Comparison of ENCODE assay signal across 29 cellular contexts in genomic region chr4:58981828-58982227, GRCh38.
"Had no signal": no experiment of that assay in that cellular context is flagged by ENCODE, and none has a peak within 500 bp of the region (broad histone marks: within the 10 kb centered on the region; RNA-seq: fewer than 3 reads in every experiment).

No MANE protein-coding gene starts in this region.

- DNase-seq: stimulated activated CD4-positive, alpha-beta T cell treated with anti-CD3 and anti-CD28 coated beads, Interleukin-2, amount 100 ng/mL, for 48 hours; stimulated activated CD4-positive, alpha-beta T cell treated with anti-CD3 and anti-CD28 coated beads, Interleukin-4, amount 100 ng/mL, for 1 hour; stimulated activated CD4-positive, alpha-beta T cell treated with anti-CD3 and anti-CD28 coated beads, Interleukin-4, amount 100 ng/mL, for 24 hours; stimulated activated CD4-positive, alpha-beta T cell treated with anti-CD3 and anti-CD28 coated beads, Interleukin-4, amount 100 ng/mL, for 4 hours; stimulated activated CD8-positive, alpha-beta memory T cell treated with anti-CD3 and anti-CD28 coated beads, Interleukin-4, amount 100 ng/mL, for 48 hours; stimulated activated naive B cell treated with anti-CD40 and anti-IgM and Interleukin-4, amounts not matched to agents 10 μg/mL and 1 μg/mL and 100 μg/mL, for 72 hours; stimulated activated naive CD4-positive, alpha-beta T cell; stimulated activated naive CD4-positive, alpha-beta T cell treated with Interleukin-2 at 50 U/mL for 16 hours; stimulated activated naive CD8-positive, alpha-beta T cell treated with anti-CD3 and anti-CD28 coated beads, Interleukin-15, amount 100 ng/mL, for 72 hours; stimulated activated naive CD8-positive, alpha-beta T cell treated with anti-CD3 and anti-CD28 coated beads, Interleukin-15, Interleukin-2, amounts not matched to agents 100 U/mL and 50 U/mL, for 24 hours; stomach; substantia nigra; testis; thyroid gland; tibial artery; transverse colon; trophoblast cell; upper lobe of left lung; upper lobe of right lung; uterus had no signal

- H3K4me1 Mint-ChIP-seq: stimulated activated effector memory CD8-positive, alpha-beta T cell treated with anti-CD3 and anti-CD28 coated beads, Interleukin-12 subunit alpha, Interleukin-12 subunit beta, amount 100 ng/mL, for 72 hours; stimulated activated memory B cell treated with anti-CD40 and anti-IgM and Interleukin-4, amounts not matched to agents 10 μg/mL and 1 μg/mL and 100 μg/mL, for 72 hours; stimulated activated naive B cell treated with anti-CD40 and anti-IgM and Interleukin-4, amounts not matched to agents 10 μg/mL and 1 μg/mL and 100 μg/mL, for 72 hours; stimulated activated naive CD8-positive, alpha-beta T cell treated with anti-CD3 and anti-CD28 coated beads, Interleukin-15, amount 100 ng/mL, for 72 hours had no signal

- H3K36me3 Mint-ChIP-seq: stimulated activated effector memory CD8-positive, alpha-beta T cell treated with anti-CD3 and anti-CD28 coated beads, Interleukin-12 subunit alpha, Interleukin-12 subunit beta, amount 100 ng/mL, for 72 hours; stimulated activated memory B cell treated with anti-CD40 and anti-IgM and Interleukin-4, amounts not matched to agents 10 μg/mL and 1 μg/mL and 100 μg/mL, for 72 hours; stimulated activated naive B cell treated with anti-CD40 and anti-IgM and Interleukin-4, amounts not matched to agents 10 μg/mL and 1 μg/mL and 100 μg/mL, for 72 hours; type B pancreatic cell had no signal

- H3K27ac Mint-ChIP-seq: stimulated activated effector memory CD8-positive, alpha-beta T cell treated with anti-CD3 and anti-CD28 coated beads, Interleukin-12 subunit alpha, Interleukin-12 subunit beta, amount 100 ng/mL, for 72 hours; stimulated activated memory B cell treated with anti-CD40 and anti-IgM and Interleukin-4, amounts not matched to agents 10 μg/mL and 1 μg/mL and 100 μg/mL, for 72 hours; stimulated activated naive B cell treated with anti-CD40 and anti-IgM and Interleukin-4, amounts not matched to agents 10 μg/mL and 1 μg/mL and 100 μg/mL, for 72 hours; stimulated activated naive CD8-positive, alpha-beta T cell treated with anti-CD3 and anti-CD28 coated beads, Interleukin-15, amount 100 ng/mL, for 72 hours; stimulated activated naive CD8-positive, alpha-beta T cell treated with anti-CD3 and anti-CD28 coated beads, Interleukin-15, Interleukin-2, amounts not matched to agents 100 ng/mL and 50 ng/mL, for 24 hours; type B pancreatic cell had no signal

- H3K4me1 ChIP-seq: stomach, suprapubic skin, testis, thyroid gland, tibial artery, tibial nerve, transverse colon, upper lobe of left lung, upper lobe of right lung, uterus, vagina had no signal

- H3K9me3 ChIP-seq: stomach, suprapubic skin, testis, thoracic aorta, thyroid gland, tibial artery, tibial nerve, transverse colon, upper lobe of left lung, upper lobe of right lung, uterus, vagina had no signal

- ATAC-seq: stimulated activated effector memory CD8-positive, alpha-beta T cell treated with anti-CD3 and anti-CD28 coated beads, Interleukin-12 subunit alpha, Interleukin-12 subunit beta, amount 100 ng/mL, for 72 hours; stimulated activated memory B cell treated with anti-CD40 and anti-IgM and Interleukin-4, amounts not matched to agents 10 μg/mL and 1 μg/mL and 100 μg/mL, for 72 hours; stimulated activated naive B cell treated with anti-CD40 and anti-IgM and Interleukin-4, amounts not matched to agents 10 μg/mL and 1 μg/mL and 100 μg/mL, for 72 hours; stimulated activated naive CD8-positive, alpha-beta T cell treated with anti-CD3 and anti-CD28 coated beads, Interleukin-15, amount 100 ng/mL, for 72 hours; stimulated activated naive CD8-positive, alpha-beta T cell treated with anti-CD3 and anti-CD28 coated beads, Interleukin-15, Interleukin-2, amounts not matched to agents 100 U/mL and 50 U/mL, for 24 hours; upper lobe of right lung had no signal

- H3K27ac ChIP-seq: stomach, suprapubic skin, testis, thoracic aorta, thyroid gland, tibial artery, tibial nerve, transverse colon, upper lobe of left lung, upper lobe of right lung, uterus, vagina had no signal

- H3K27me3 Mint-ChIP-seq: stimulated activated memory B cell treated with anti-CD40 and anti-IgM and Interleukin-4, amounts not matched to agents 10 μg/mL and 1 μg/mL and 100 μg/mL, for 72 hours; stimulated activated naive B cell treated with anti-CD40 and anti-IgM and Interleukin-4, amounts not matched to agents 10 μg/mL and 1 μg/mL and 100 μg/mL, for 72 hours; stimulated activated naive CD8-positive, alpha-beta T cell treated with anti-CD3 and anti-CD28 coated beads, Interleukin-15, amount 100 ng/mL, for 72 hours; stimulated activated naive CD8-positive, alpha-beta T cell treated with anti-CD3 and anti-CD28 coated beads, Interleukin-15, Interleukin-2, amounts not matched to agents 100 ng/mL and 50 ng/mL, for 24 hours; type B pancreatic cell had no signal

- FAIRE-seq: urothelium cell line had no signal

- H3K4me3 ChIP-seq: stomach, suprapubic skin, testis, thoracic aorta, thyroid gland, tibial artery, tibial nerve, transverse colon, upper lobe of left lung, upper lobe of right lung, uterus, vagina had no signal

- H3K4me3 Mint-ChIP-seq: stimulated activated effector memory CD8-positive, alpha-beta T cell treated with anti-CD3 and anti-CD28 coated beads, Interleukin-12 subunit alpha, Interleukin-12 subunit beta, amount 100 ng/mL, for 72 hours; stimulated activated memory B cell treated with anti-CD40 and anti-IgM and Interleukin-4, amounts not matched to agents 10 μg/mL and 1 μg/mL and 100 μg/mL, for 72 hours; stimulated activated naive B cell treated with anti-CD40 and anti-IgM and Interleukin-4, amounts not matched to agents 10 μg/mL and 1 μg/mL and 100 μg/mL, for 72 hours; stimulated activated naive CD8-positive, alpha-beta T cell treated with anti-CD3 and anti-CD28 coated beads, Interleukin-15, amount 100 ng/mL, for 72 hours; stimulated activated naive CD8-positive, alpha-beta T cell treated with anti-CD3 and anti-CD28 coated beads, Interleukin-15, Interleukin-2, amounts not matched to agents 100 ng/mL and 50 ng/mL, for 24 hours; type B pancreatic cell had no signal

- H3K36me3 ChIP-seq: stomach, suprapubic skin, thoracic aorta, thyroid gland, tibial artery, tibial nerve, transverse colon, upper lobe of left lung, upper lobe of right lung, uterus, vagina had no signal

- H3K27me3 ChIP-seq: stomach, suprapubic skin, testis, thyroid gland, tibial artery, tibial nerve, transverse colon, upper lobe of left lung, upper lobe of right lung, uterus, vagina had no signal

- H3K9me3 Mint-ChIP-seq: stimulated activated memory B cell treated with anti-CD40 and anti-IgM and Interleukin-4, amounts not matched to agents 10 μg/mL and 1 μg/mL and 100 μg/mL, for 72 hours; type B pancreatic cell had no signal
